ENCODE assay signal across 9 cellular contexts in the genomic region with DNA sequence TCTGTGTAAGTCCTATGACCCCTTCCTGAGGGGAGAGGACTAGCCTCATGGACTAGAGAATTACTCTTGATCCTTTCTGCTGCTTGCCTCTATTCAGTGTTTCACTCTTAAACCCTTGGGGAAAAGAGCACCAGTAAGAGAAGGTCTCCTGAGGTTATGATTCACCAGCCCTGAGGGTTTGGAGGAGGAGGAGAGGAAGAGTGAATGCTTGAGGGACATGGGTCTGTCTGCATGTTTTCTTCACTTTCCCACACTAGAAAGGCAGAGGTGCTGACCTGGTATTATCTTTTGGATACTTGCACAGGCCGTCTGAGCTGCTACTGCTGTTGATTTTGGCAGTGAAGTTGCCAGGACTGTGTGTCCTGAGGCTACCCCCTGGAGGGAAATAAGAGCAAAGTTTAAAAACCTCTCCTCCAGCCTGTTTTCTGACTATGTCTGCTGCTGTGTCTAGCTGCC.
DNase-seq lines count a peak whose midpoint lies in the region; ATAC-seq and FAIRE-seq lines count a peak whose summit lies in the region.
"Had no signal": no experiment of that assay in that cellular context is flagged by ENCODE, and none has a peak within 500 bp of the region (broad histone marks: within the 10 kb centered on the region; RNA-seq: fewer than 3 reads in every experiment).

No MANE protein-coding gene starts in this region.

- H3K27ac Mint-ChIP-seq in activated naive CD8-positive, alpha-beta T cell treated with anti-CD3 and anti-CD28 coated beads, Interleukin-2, amount 50 U/mL, for 24 hours = no peak overlapping the region
- no peak overlapping the region for H3K27ac Mint-ChIP-seq in activated naive CD8-positive, alpha-beta T cell treated with anti-CD3 and anti-CD28 coated beads for 36 hours
- H3K27ac Mint-ChIP-seq: B cell had no signal

- H3K36me3 Mint-ChIP-seq in activated naive CD8-positive, alpha-beta T cell treated with anti-CD3 and anti-CD28 coated beads, Interleukin-2, amount 50 U/mL, for 24 hours (ENCODE audit: low read depth) = peaks cover 6% of the 10 kb centered on the region
- H3K36me3 Mint-ChIP-seq in activated naive CD8-positive, alpha-beta T cell treated with anti-CD3 and anti-CD28 coated beads for 36 hours = peaks cover 10% of the 10 kb centered on the region

- no peaks in the 10 kb centered on the region for H3K4me1 Mint-ChIP-seq in activated naive CD8-positive, alpha-beta T cell treated with anti-CD3 and anti-CD28 coated beads, Interleukin-2, amount 50 U/mL, for 24 hours
- no peaks in the 10 kb centered on the region for H3K4me1 Mint-ChIP-seq in activated naive CD8-positive, alpha-beta T cell treated with anti-CD3 and anti-CD28 coated beads for 36 hours
- H3K4me1 Mint-ChIP-seq: B cell had no signal

- H3K4me3 Mint-ChIP-seq in activated naive CD8-positive, alpha-beta T cell treated with anti-CD3 and anti-CD28 coated beads, Interleukin-2, amount 50 U/mL, for 24 hours = no peak overlapping the region
- no peak overlapping the region for H3K4me3 Mint-ChIP-seq in activated naive CD8-positive, alpha-beta T cell treated with anti-CD3 and anti-CD28 coated beads for 36 hours
- H3K4me3 Mint-ChIP-seq: B cell had no signal

- H3K27me3 Mint-ChIP-seq in activated naive CD8-positive, alpha-beta T cell treated with anti-CD3 and anti-CD28 coated beads, Interleukin-2, amount 50 U/mL, for 24 hours = no peaks in the 10 kb centered on the region
- peaks cover 10% of the 10 kb centered on the region for H3K27me3 Mint-ChIP-seq in activated naive CD8-positive, alpha-beta T cell treated with anti-CD3 and anti-CD28 coated beads for 36 hours
- H3K27me3 Mint-ChIP-seq: B cell had no signal

- FAIRE-seq in RCC 7860 (lab: Jason Lieb, UNC) = peak; percentile 25
- no peak for FAIRE-seq in urothelium cell line (lab: Jason Lieb, UNC)

- ATAC-seq in activated naive CD8-positive, alpha-beta T cell treated with anti-CD3 and anti-CD28 coated beads, Interleukin-2, amount 50 U/mL, for 24 hours = peak; percentile 59
- no peak for ATAC-seq in GM19023 (IDR thresholded peaks at IDR 0.05; ENCODE audit: unreplicated experiment)

- no peaks in the 10 kb centered on the region for H3K9me3 Mint-ChIP-seq in activated naive CD8-positive, alpha-beta T cell treated with anti-CD3 and anti-CD28 coated beads, Interleukin-2, amount 50 U/mL, for 24 hours
- H3K9me3 Mint-ChIP-seq in activated naive CD8-positive, alpha-beta T cell treated with anti-CD3 and anti-CD28 coated beads for 36 hours = no peaks in the 10 kb centered on the region

- DNase-seq in activated naive CD8-positive, alpha-beta T cell treated with anti-CD3 and anti-CD28 coated beads, Interleukin-2, amount 50 U/mL, for 24 hours = no peak
- DNase-seq in activated naive CD8-positive, alpha-beta T cell treated with anti-CD3 and anti-CD28 coated beads for 36 hours = no peak
- DNase-seq in RCC 7860 (ENCODE audit: low spot score) = no peak
- peak; percentile 61 for DNase-seq in glomerular visceral epithelial cell (ENCODE audit: extremely low spot score)
- DNase-seq in urothelium cell line (ENCODE audit: low spot score) = peak; percentile 11
- DNase-seq in iPS-NIHi11 (ENCODE audit: low spot score) = no peak
- no peak for DNase-seq in activated CD4-positive, alpha-beta T cell treated with anti-CD3 and anti-CD28 coated beads, Interleukin-2, amount 50 U/mL, for 48 hours

Comparison
In these comparisons a context has a peak if more than half of its experiments do, and no peak if none do; other contexts are left out.
1. DNase-seq: peak in glomerular visceral epithelial cell (single experiment) and urothelium cell line (single experiment); none in activated naive CD8-positive, alpha-beta T cell treated with anti-CD3 and anti-CD28 coated beads, Interleukin-2, amount 50 U/mL, for 24 hours (single experiment), activated naive CD8-positive, alpha-beta T cell treated with anti-CD3 and anti-CD28 coated beads for 36 hours (single experiment), RCC 7860 (single experiment), iPS-NIHi11 (single experiment) and activated CD4-positive, alpha-beta T cell treated with anti-CD3 and anti-CD28 coated beads, Interleukin-2, amount 50 U/mL, for 48 hours (0 of 2).